In the genomic region with DNA sequence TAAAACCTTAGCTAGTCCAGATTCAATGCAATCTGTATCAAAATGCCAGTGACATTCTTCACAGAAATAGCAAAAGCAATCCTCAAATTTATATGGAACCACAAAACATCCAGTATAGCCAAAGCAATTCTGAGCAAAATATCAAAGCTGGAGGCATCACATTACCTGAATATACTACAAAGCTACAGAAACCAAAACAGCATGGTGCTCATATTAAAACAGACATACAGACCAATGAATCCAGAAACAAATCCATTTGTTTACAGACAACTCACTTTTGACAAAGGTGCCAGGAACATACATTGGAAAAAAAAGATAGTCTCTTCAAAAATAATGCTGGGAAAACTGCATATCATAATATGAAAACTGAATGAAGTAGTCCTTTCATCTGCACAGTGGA, we compare ENCODE assay signal across 26 cellular contexts. TPM values are rescaled to one million over a fixed set of nuclear protein-coding genes. Genes with fewer than 3 reads are reported as not detected.
A peak's percentile ranks its signal among the peaks of the same experiment; 100 is the strongest.
DNase-seq lines count a peak whose midpoint lies in the region; ATAC-seq, FAIRE-seq and TF ChIP-seq lines count a peak whose summit lies in the region.
"Had no signal": no experiment of that assay in that cellular context is flagged by ENCODE, and none has a peak within 500 bp of the region (broad histone marks: within the 10 kb centered on the region; RNA-seq: fewer than 3 reads in every experiment).

No MANE protein-coding gene starts in this region.

- no peaks in the 10 kb centered on the region for H4K20me1 ChIP-seq in HepG2 (ENCODE audit: insufficient read depth, low read length)

- H2AFZ ChIP-seq in HepG2 (ENCODE audit: low read length): no peak overlapping the region

- DNase-seq in activated T-cell treated with anti-CD3 and anti-CD28 coated beads, Interleukin-2, amount 50 U/mL, for 4 hours: no peak
- DNase-seq in activated T-cell treated with anti-CD3 and anti-CD28 coated beads, Interleukin-2, amount 50 U/mL, for 72 hours: no peak
- no peak for DNase-seq in activated CD8-positive, alpha-beta T cell treated with anti-CD3 and anti-CD28 coated beads, Interleukin-2, amount 10 ng/mL, durations not matched to agents 7 days and 5 days
- no peak for DNase-seq in effector memory CD8-positive, alpha-beta T cell
- DNase-seq in stimulated activated naive CD4-positive, alpha-beta T cell (lab: John Stamatoyannopoulos, UW): no peak
- DNase-seq in HepG2 (ENCODE audit: low spot score): no peak
- DNase-seq: AML-193, C1 segment of cervical spinal cord, GOT3, HCEC 1CT, IMR-90, MV-4-11, NCI-H1105 treated with DMSO at 0.1 percent for 48 hours, NCI-H1694, NCI-H2081, NCI-H446, NCI-H526 treated with DMSO at 0.1 percent for 48 hours had no signal

- TF ChIP-seq RAD21 in HepG2 (CRISPR knock-in tag; IDR thresholded peaks at IDR 0.05): no peak

- intact Hi-C loops in HepG2 (cut with micrococcal nuclease; ENCODE audit: unreplicated experiment): no loop called here

- POLR2A ChIA-PET in activated CD8-positive, alpha-beta T cell treated with anti-CD3 and anti-CD28 coated beads, Interleukin-2, amount 10 ng/mL, durations not matched to agents 7 days and 5 days (lab: Charles Lee): interaction anchor here (0.6 to 1.7 kb wide), 4 partner anchors 12 to 154 kb away, joined by 3 to 5 read pairs (median 3); no protein-coding TSS in a partner anchor
- POLR2A ChIA-PET in HepG2 (lab: Yijun Ruan, JAX): no interaction called here

- peaks cover 3% of the 10 kb centered on the region for H3K9me3 Mint-ChIP-seq in activated T-cell treated with anti-CD3 and anti-CD28 coated beads, Interleukin-2, amount 50 U/mL, for 4 hours
- no peaks in the 10 kb centered on the region for H3K9me3 Mint-ChIP-seq in activated T-cell treated with anti-CD3 and anti-CD28 coated beads, Interleukin-2, amount 50 U/mL, for 72 hours
- H3K9me3 Mint-ChIP-seq in activated CD8-positive, alpha-beta T cell treated with anti-CD3 and anti-CD28 coated beads, Interleukin-2, amount 10 ng/mL, durations not matched to agents 7 days and 5 days (ENCODE audit: insufficient read depth): no peaks in the 10 kb centered on the region
- H3K9me3 Mint-ChIP-seq in effector memory CD8-positive, alpha-beta T cell: no peaks in the 10 kb centered on the region

- no TSS peak for BruUV-seq in HepG2 (replicated peaks; lab: Mats Ljungman, UMichigan)

- H3K27ac Mint-ChIP-seq in activated T-cell treated with anti-CD3 and anti-CD28 coated beads, Interleukin-2, amount 50 U/mL, for 72 hours: no peak overlapping the region
- no peak overlapping the region for H3K27ac Mint-ChIP-seq in activated CD8-positive, alpha-beta T cell treated with anti-CD3 and anti-CD28 coated beads, Interleukin-2, amount 10 ng/mL, durations not matched to agents 7 days and 5 days
- peak overlapping the region in 1 of 2 donors; percentile 78 for H3K27ac Mint-ChIP-seq in effector memory CD8-positive, alpha-beta T cell

- no peaks in the 10 kb centered on the region for H3K36me3 ChIP-seq in HepG2 (replicated peaks in 1 of 2; ENCODE audit: control insufficient read depth in 1 of 2, insufficient read depth in 2 of 2, low read length in 2 of 2)
- H3K36me3 ChIP-seq: SJSA1 had no signal

- peak overlapping the region; percentile 10 for H3K4me3 Mint-ChIP-seq in activated T-cell treated with anti-CD3 and anti-CD28 coated beads, Interleukin-2, amount 50 U/mL, for 4 hours
- peak overlapping the region in 1 of 2 donors; percentile 52 for H3K4me3 Mint-ChIP-seq in activated T-cell treated with anti-CD3 and anti-CD28 coated beads, Interleukin-2, amount 50 U/mL, for 72 hours
- H3K4me3 Mint-ChIP-seq in activated CD8-positive, alpha-beta T cell treated with anti-CD3 and anti-CD28 coated beads, Interleukin-2, amount 10 ng/mL, durations not matched to agents 7 days and 5 days: peak overlapping the region; percentile 55
- peak overlapping the region; percentile 38 to 63 for H3K4me3 Mint-ChIP-seq in effector memory CD8-positive, alpha-beta T cell

- no peaks in the 10 kb centered on the region for H3K79me2 ChIP-seq in HepG2 (ENCODE audit: insufficient read depth, low read length)

- no peak overlapping the region for H3K27ac ChIP-seq in HepG2 (ENCODE audit: extremely low read length, insufficient read depth, low read length)
- H3K27ac ChIP-seq: SJSA1 had no signal

- TF ChIP-seq CTCF in HepG2 (CRISPR knock-in tag; IDR thresholded peaks at IDR 0.05): no peak

- H3K9me3 ChIP-seq in HepG2 (ENCODE audit: low read length): no peaks in the 10 kb centered on the region
- H3K9me3 ChIP-seq: SJSA1 had no signal

- ATAC-seq in activated T-cell treated with anti-CD3 and anti-CD28 coated beads, Interleukin-2, amount 50 U/mL, for 4 hours: no peak
- ATAC-seq in activated T-cell treated with anti-CD3 and anti-CD28 coated beads, Interleukin-2, amount 50 U/mL, for 72 hours (replicated peaks in 1 of 2): no peak
- no peak for ATAC-seq in activated CD8-positive, alpha-beta T cell treated with anti-CD3 and anti-CD28 coated beads, Interleukin-2, amount 10 ng/mL, durations not matched to agents 7 days and 5 days
- ATAC-seq in effector memory CD8-positive, alpha-beta T cell (replicated peaks): no peak
- ATAC-seq in HepG2 (no peak), GM18907 (IDR thresholded peaks at IDR 0.05; ENCODE audit: unreplicated experiment) (no peak)
- ATAC-seq: Right ventricle myocardium inferior had no signal

- CTCF ChIA-PET in activated CD8-positive, alpha-beta T cell treated with anti-CD3 and anti-CD28 coated beads, Interleukin-2, amount 10 ng/mL, durations not matched to agents 7 days and 5 days (lab: Charles Lee): interaction anchor here (0.9 to 1.2 kb wide), 2 partner anchors 10 to 13 kb away, joined by 3 to 5 read pairs; no protein-coding TSS in a partner anchor
- CTCF ChIA-PET in HepG2 (lab: Yijun Ruan, JAX; ENCODE audit: low intra/inter-chr PET ratio, low total read pairs): no interaction called here

- no peak for FAIRE-seq in HepG2 (lab: Jason Lieb, UNC)
- FAIRE-seq: G401.6, GM12892, HTR-8/SVneo had no signal

- peaks cover 10% of the 10 kb centered on the region for H3K27me3 Mint-ChIP-seq in activated T-cell treated with anti-CD3 and anti-CD28 coated beads, Interleukin-2, amount 50 U/mL, for 4 hours (ENCODE audit: low read depth)
- H3K27me3 Mint-ChIP-seq in activated T-cell treated with anti-CD3 and anti-CD28 coated beads, Interleukin-2, amount 50 U/mL, for 72 hours (ENCODE audit: low read depth): peaks cover 7% of the 10 kb centered on the region
- H3K27me3 Mint-ChIP-seq in activated CD8-positive, alpha-beta T cell treated with anti-CD3 and anti-CD28 coated beads, Interleukin-2, amount 10 ng/mL, durations not matched to agents 7 days and 5 days (ENCODE audit: low read depth): no peaks in the 10 kb centered on the region
- H3K27me3 Mint-ChIP-seq in effector memory CD8-positive, alpha-beta T cell: no peaks in the 10 kb centered on the region

- in situ Hi-C loops in HepG2 (cut with HindIII; ENCODE audit: extremely low pct_ligation_motif_present, low pct_unique_long_range_greater_than_20kb): no loop called here

- no peak overlapping the region for H3K9ac ChIP-seq in HepG2 (ENCODE audit: insufficient read depth, low read depth, low read length)

- no peak for TF ChIP-seq POLR2A in HepG2 (IDR thresholded peaks at IDR 0.05; ENCODE audit: insufficient read depth in 1 of 2, low read depth in 2 of 2, low read length in 2 of 2)

- no peaks in the 10 kb centered on the region for H3K4me1 ChIP-seq in HepG2 (ENCODE audit: insufficient read depth, low read length)
- H3K4me1 ChIP-seq: SJSA1 had no signal

- H3K4me2 ChIP-seq in HepG2 (ENCODE audit: low read depth, low read length): no peak overlapping the region

- no peaks in the 10 kb centered on the region for H3K27me3 ChIP-seq in HepG2 (ENCODE audit: control insufficient read depth in 1 of 2, insufficient read depth in 2 of 2, low read length in 2 of 2)
- H3K27me3 ChIP-seq: SJSA1 had no signal

- peaks cover 1% of the 10 kb centered on the region for H3K4me1 Mint-ChIP-seq in activated T-cell treated with anti-CD3 and anti-CD28 coated beads, Interleukin-2, amount 50 U/mL, for 4 hours (ENCODE audit: low read depth)
- peaks cover 11% of the 10 kb centered on the region for H3K4me1 Mint-ChIP-seq in activated T-cell treated with anti-CD3 and anti-CD28 coated beads, Interleukin-2, amount 50 U/mL, for 72 hours (ENCODE audit: low read depth)
- peaks cover 40% of the 10 kb centered on the region for H3K4me1 Mint-ChIP-seq in activated CD8-positive, alpha-beta T cell treated with anti-CD3 and anti-CD28 coated beads, Interleukin-2, amount 10 ng/mL, durations not matched to agents 7 days and 5 days (ENCODE audit: low read depth)
- H3K4me1 Mint-ChIP-seq in effector memory CD8-positive, alpha-beta T cell (ENCODE audit: low read depth in 2 of 2): peaks cover 22 to 23% of the 10 kb centered on the region in 2 donors

- H3K4me3 ChIP-seq in HepG2 (replicated peaks in 1 of 3; ENCODE audit: insufficient read depth in 1 of 3, low read depth in 2 of 3, low read length in 3 of 3): no peak overlapping the region
- H3K4me3 ChIP-seq: SJSA1 had no signal

- TF ChIP-seq EP300 in HepG2 (IDR thresholded peaks at IDR 0.05; ENCODE audit: low read depth in 2 of 2, low read length in 2 of 2) (no peak), HepG2 (CRISPR knock-in tag; IDR thresholded peaks at IDR 0.05; ENCODE audit: borderline replicate concordance) (no peak)

- no peaks in the 10 kb centered on the region for H3K36me3 Mint-ChIP-seq in activated T-cell treated with anti-CD3 and anti-CD28 coated beads, Interleukin-2, amount 50 U/mL, for 4 hours (ENCODE audit: insufficient read depth)
- peaks cover 2 to 8% of the 10 kb centered on the region in 2 donors for H3K36me3 Mint-ChIP-seq in activated T-cell treated with anti-CD3 and anti-CD28 coated beads, Interleukin-2, amount 50 U/mL, for 72 hours (ENCODE audit: insufficient read depth in 2 of 2)
- peaks cover 46% of the 10 kb centered on the region for H3K36me3 Mint-ChIP-seq in activated CD8-positive, alpha-beta T cell treated with anti-CD3 and anti-CD28 coated beads, Interleukin-2, amount 10 ng/mL, durations not matched to agents 7 days and 5 days (ENCODE audit: low read depth)
- H3K36me3 Mint-ChIP-seq in effector memory CD8-positive, alpha-beta T cell (ENCODE audit: insufficient read depth): peaks cover 42% of the 10 kb centered on the region

RNA-seq across cellular contexts. Expression of gene KLRC4, which starts 4.8 kb away (rescaled TPM):
- 1 to 10 TPM in 1 of 3 donors, under 1 TPM in 2; 0.78 to 1.1 (median 0.95) TPM for total RNA-seq in activated T-cell treated with anti-CD3 and anti-CD28 coated beads, Interleukin-2, amount 50 U/mL, for 4 hours
- 1 to 10 TPM; 6.1 to 7.1 TPM for total RNA-seq in activated T-cell treated with anti-CD3 and anti-CD28 coated beads, Interleukin-2, amount 50 U/mL, for 72 hours
- 1 to 10 TPM; 3.6 to 4.9 TPM for total RNA-seq in activated CD8-positive, alpha-beta T cell treated with anti-CD3 and anti-CD28 coated beads, Interleukin-2, amount 10 ng/mL, durations not matched to agents 7 days and 5 days
- total RNA-seq in HepG2 (2016; rRNA removed; fragmentation: Illumina TruSeq; extraction: Trizol): not detected in 2 replicates
- total RNA-seq in HepG2 (2016; cell fraction: cytosol; rRNA removed; fragmentation: Illumina TruSeq; extraction: Trizol; ENCODE audit: low read depth): not detected in 2 replicates
- not detected in 2 replicates for total RNA-seq in HepG2 (2016; cell fraction: insoluble cytoplasmic fraction; rRNA removed; fragmentation: Illumina TruSeq; extraction: Trizol)
- total RNA-seq in HepG2 (2016; cell fraction: membrane; rRNA removed; fragmentation: Illumina TruSeq; extraction: Trizol): not detected in 2 replicates
- not detected in 2 replicates for total RNA-seq in HepG2 (2016; cell fraction: nucleus; rRNA removed; fragmentation: Illumina TruSeq; extraction: Trizol)
- 0.09 TPM in 1 of 2 replicates, not detected in the other for polyA plus RNA-seq in HepG2 (2011; rRNA removed)
- polyA plus RNA-seq in HepG2 (2011; cell fraction: cytosol; rRNA removed): not detected in 2 replicates
- polyA plus RNA-seq in HepG2 (2011; cell fraction: nucleus; rRNA removed): 0.19 TPM in 1 of 2 replicates, not detected in the other
- polyA plus RNA-seq in HepG2 (2012): not detected in 2 replicates
- not detected in 2 replicates for polyA plus RNA-seq in HepG2 (2016; cell fraction: cytosol; fragmentation: Illumina TruSeq; extraction: Trizol; ENCODE audit: low read depth)
- polyA plus RNA-seq in HepG2 (2016; cell fraction: insoluble cytoplasmic fraction; fragmentation: Illumina TruSeq; extraction: Trizol; ENCODE audit: low read depth): not detected in 2 replicates
- not detected in 2 replicates for polyA plus RNA-seq in HepG2 (2016; cell fraction: membrane; fragmentation: Illumina TruSeq; extraction: Trizol; ENCODE audit: low read depth)
- not detected in 2 replicates for polyA plus RNA-seq in HepG2 (2016; cell fraction: nucleus; fragmentation: Illumina TruSeq; extraction: Trizol; ENCODE audit: insufficient read depth, low read depth)
- 3.4 TPM in 1 of 2 replicates, not detected in the other for polyA minus RNA-seq in HepG2 (2011; rRNA and poly(A)+ RNA removed; ENCODE audit: low replicate concordance)
- not detected in 2 replicates for polyA minus RNA-seq in HepG2 (2011; cell fraction: cytosol; rRNA and poly(A)+ RNA removed)
- polyA minus RNA-seq in HepG2 (2011; cell fraction: nucleus; rRNA and poly(A)+ RNA removed): 0.50 and 0.90 TPM in 2 replicates
- total RNA-seq: A172, Daoy, IMR-90, Right ventricle myocardium inferior, SJSA1 had no signal
- polyA plus RNA-seq: AG04450, IMR-90 had no signal

RNA-seq across cellular contexts. Expression of gene KLRK1, which starts 15.0 kb away (rescaled TPM):
- total RNA-seq in activated T-cell treated with anti-CD3 and anti-CD28 coated beads, Interleukin-2, amount 50 U/mL, for 4 hours: 10 to 100 TPM; 19.4 to 57.0 (median 55.4) TPM
- 10 to 100 TPM; 18.9 to 23.6 TPM for total RNA-seq in activated T-cell treated with anti-CD3 and anti-CD28 coated beads, Interleukin-2, amount 50 U/mL, for 72 hours
- total RNA-seq in activated CD8-positive, alpha-beta T cell treated with anti-CD3 and anti-CD28 coated beads, Interleukin-2, amount 10 ng/mL, durations not matched to agents 7 days and 5 days: 100 to 1,000 TPM; 117 to 123 TPM
- not detected in 2 replicates for total RNA-seq in HepG2 (2016; rRNA removed; fragmentation: Illumina TruSeq; extraction: Trizol)
- not detected in 2 replicates for total RNA-seq in HepG2 (2016; cell fraction: cytosol; rRNA removed; fragmentation: Illumina TruSeq; extraction: Trizol; ENCODE audit: low read depth)
- total RNA-seq in HepG2 (2016; cell fraction: insoluble cytoplasmic fraction; rRNA removed; fragmentation: Illumina TruSeq; extraction: Trizol): not detected in 2 replicates
- total RNA-seq in HepG2 (2016; cell fraction: membrane; rRNA removed; fragmentation: Illumina TruSeq; extraction: Trizol): not detected in 2 replicates
- not detected in 2 replicates for total RNA-seq in HepG2 (2016; cell fraction: nucleus; rRNA removed; fragmentation: Illumina TruSeq; extraction: Trizol)
- 0.07 TPM in 1 of 2 replicates, not detected in the other for polyA plus RNA-seq in HepG2 (2011; rRNA removed)
- 0.04 TPM in 1 of 2 replicates, not detected in the other for polyA plus RNA-seq in HepG2 (2011; cell fraction: cytosol; rRNA removed)
- polyA plus RNA-seq in HepG2 (2011; cell fraction: nucleus; rRNA removed): 0.13 and 0.29 TPM in 2 replicates
- 0.09 TPM in 1 of 2 replicates, not detected in the other for polyA plus RNA-seq in HepG2 (2012)
- not detected in 2 replicates for polyA plus RNA-seq in HepG2 (2016; cell fraction: cytosol; fragmentation: Illumina TruSeq; extraction: Trizol; ENCODE audit: low read depth)
- not detected in 2 replicates for polyA plus RNA-seq in HepG2 (2016; cell fraction: insoluble cytoplasmic fraction; fragmentation: Illumina TruSeq; extraction: Trizol; ENCODE audit: low read depth)
- polyA plus RNA-seq in HepG2 (2016; cell fraction: membrane; fragmentation: Illumina TruSeq; extraction: Trizol; ENCODE audit: low read depth): not detected in 2 replicates
- polyA plus RNA-seq in HepG2 (2016; cell fraction: nucleus; fragmentation: Illumina TruSeq; extraction: Trizol; ENCODE audit: insufficient read depth, low read depth): not detected in 2 replicates
- 72.8 TPM in 1 of 2 replicates, not detected in the other for polyA minus RNA-seq in HepG2 (2011; rRNA and poly(A)+ RNA removed; ENCODE audit: low replicate concordance)
- not detected in 2 replicates for polyA minus RNA-seq in HepG2 (2011; cell fraction: cytosol; rRNA and poly(A)+ RNA removed)
- polyA minus RNA-seq in HepG2 (2011; cell fraction: nucleus; rRNA and poly(A)+ RNA removed): not detected in 2 replicates
- total RNA-seq: A172, Daoy, IMR-90, SJSA1 had no signal
- polyA plus RNA-seq: AG04450, IMR-90 had no signal

RNA-seq across cellular contexts. Expression of gene KLRC3, which starts 15.6 kb away (rescaled TPM):
- under 1 TPM in 2 of 3 donors, not detected in 1; 0.46 to 0.47 TPM for total RNA-seq in activated T-cell treated with anti-CD3 and anti-CD28 coated beads, Interleukin-2, amount 50 U/mL, for 4 hours
- total RNA-seq in activated T-cell treated with anti-CD3 and anti-CD28 coated beads, Interleukin-2, amount 50 U/mL, for 72 hours: 1 to 10 TPM; 2.5 to 2.8 TPM
- total RNA-seq in activated CD8-positive, alpha-beta T cell treated with anti-CD3 and anti-CD28 coated beads, Interleukin-2, amount 10 ng/mL, durations not matched to agents 7 days and 5 days: 1 to 10 TPM; 1.3 to 2.1 TPM
- not detected in 2 replicates for total RNA-seq in HepG2 (2016; rRNA removed; fragmentation: Illumina TruSeq; extraction: Trizol)
- total RNA-seq in HepG2 (2016; cell fraction: cytosol; rRNA removed; fragmentation: Illumina TruSeq; extraction: Trizol; ENCODE audit: low read depth): not detected in 2 replicates
- not detected in 2 replicates for total RNA-seq in HepG2 (2016; cell fraction: insoluble cytoplasmic fraction; rRNA removed; fragmentation: Illumina TruSeq; extraction: Trizol)
- total RNA-seq in HepG2 (2016; cell fraction: membrane; rRNA removed; fragmentation: Illumina TruSeq; extraction: Trizol): not detected in 2 replicates
- total RNA-seq in HepG2 (2016; cell fraction: nucleus; rRNA removed; fragmentation: Illumina TruSeq; extraction: Trizol): not detected in 2 replicates
- not detected in 2 replicates for polyA plus RNA-seq in HepG2 (2011; rRNA removed)
- not detected in 2 replicates for polyA plus RNA-seq in HepG2 (2011; cell fraction: cytosol; rRNA removed)
- not detected in 2 replicates for polyA plus RNA-seq in HepG2 (2011; cell fraction: nucleus; rRNA removed)
- polyA plus RNA-seq in HepG2 (2012): not detected in 2 replicates
- polyA plus RNA-seq in HepG2 (2016; cell fraction: cytosol; fragmentation: Illumina TruSeq; extraction: Trizol; ENCODE audit: low read depth): not detected in 2 replicates
- polyA plus RNA-seq in HepG2 (2016; cell fraction: insoluble cytoplasmic fraction; fragmentation: Illumina TruSeq; extraction: Trizol; ENCODE audit: low read depth): not detected in 2 replicates
- not detected in 2 replicates for polyA plus RNA-seq in HepG2 (2016; cell fraction: membrane; fragmentation: Illumina TruSeq; extraction: Trizol; ENCODE audit: low read depth)
- not detected in 2 replicates for polyA plus RNA-seq in HepG2 (2016; cell fraction: nucleus; fragmentation: Illumina TruSeq; extraction: Trizol; ENCODE audit: insufficient read depth, low read depth)
- polyA minus RNA-seq in HepG2 (2011; rRNA and poly(A)+ RNA removed; ENCODE audit: low replicate concordance): 5.8 TPM in 1 of 2 replicates, not detected in the other
- polyA minus RNA-seq in HepG2 (2011; cell fraction: cytosol; rRNA and poly(A)+ RNA removed): not detected in 2 replicates
- polyA minus RNA-seq in HepG2 (2011; cell fraction: nucleus; rRNA and poly(A)+ RNA removed): not detected in 2 replicates
- total RNA-seq: A172, Daoy, IMR-90, Right ventricle myocardium inferior, SJSA1 had no signal
- polyA plus RNA-seq: AG04450, IMR-90 had no signal

RNA-seq across cellular contexts. Expression of gene KLRC2, which starts 31.0 kb away (rescaled TPM):
- under 1 TPM; 0.47 to 0.94 (median 0.71) TPM for total RNA-seq in activated T-cell treated with anti-CD3 and anti-CD28 coated beads, Interleukin-2, amount 50 U/mL, for 4 hours
- 1 to 10 TPM; 1.4 to 1.9 TPM for total RNA-seq in activated T-cell treated with anti-CD3 and anti-CD28 coated beads, Interleukin-2, amount 50 U/mL, for 72 hours
- total RNA-seq in activated CD8-positive, alpha-beta T cell treated with anti-CD3 and anti-CD28 coated beads, Interleukin-2, amount 10 ng/mL, durations not matched to agents 7 days and 5 days: 1 to 10 TPM; 1.6 to 1.7 TPM
- 0.20 TPM in 1 of 2 replicates, not detected in the other for total RNA-seq in HepG2 (2016; rRNA removed; fragmentation: Illumina TruSeq; extraction: Trizol)
- not detected in 2 replicates for total RNA-seq in HepG2 (2016; cell fraction: cytosol; rRNA removed; fragmentation: Illumina TruSeq; extraction: Trizol; ENCODE audit: low read depth)
- total RNA-seq in HepG2 (2016; cell fraction: insoluble cytoplasmic fraction; rRNA removed; fragmentation: Illumina TruSeq; extraction: Trizol): 0.28 and 0.33 TPM in 2 replicates
- total RNA-seq in HepG2 (2016; cell fraction: membrane; rRNA removed; fragmentation: Illumina TruSeq; extraction: Trizol): not detected in 2 replicates
- total RNA-seq in HepG2 (2016; cell fraction: nucleus; rRNA removed; fragmentation: Illumina TruSeq; extraction: Trizol): 0.37 TPM in 1 of 2 replicates, not detected in the other
- 0.22 and 0.49 TPM in 2 replicates for polyA plus RNA-seq in HepG2 (2011; rRNA removed)
- polyA plus RNA-seq in HepG2 (2011; cell fraction: cytosol; rRNA removed): 0.07 and 0.21 TPM in 2 replicates
- polyA plus RNA-seq in HepG2 (2011; cell fraction: nucleus; rRNA removed): 0.48 TPM in 1 of 2 replicates, not detected in the other
- not detected in 2 replicates for polyA plus RNA-seq in HepG2 (2012)
- polyA plus RNA-seq in HepG2 (2016; cell fraction: cytosol; fragmentation: Illumina TruSeq; extraction: Trizol; ENCODE audit: low read depth): 0.23 and 0.32 TPM in 2 replicates
- polyA plus RNA-seq in HepG2 (2016; cell fraction: insoluble cytoplasmic fraction; fragmentation: Illumina TruSeq; extraction: Trizol; ENCODE audit: low read depth): 0.66 TPM in 1 of 2 replicates, not detected in the other
- not detected in 2 replicates for polyA plus RNA-seq in HepG2 (2016; cell fraction: membrane; fragmentation: Illumina TruSeq; extraction: Trizol; ENCODE audit: low read depth)
- polyA plus RNA-seq in HepG2 (2016; cell fraction: nucleus; fragmentation: Illumina TruSeq; extraction: Trizol; ENCODE audit: insufficient read depth, low read depth): not detected in 2 replicates
- 0.68 and 15.1 TPM in 2 replicates for polyA minus RNA-seq in HepG2 (2011; rRNA and poly(A)+ RNA removed; ENCODE audit: low replicate concordance)
- 1.2 and 1.7 TPM in 2 replicates for polyA minus RNA-seq in HepG2 (2011; cell fraction: cytosol; rRNA and poly(A)+ RNA removed)
- polyA minus RNA-seq in HepG2 (2011; cell fraction: nucleus; rRNA and poly(A)+ RNA removed): 1.1 and 2.6 TPM in 2 replicates
- total RNA-seq: A172, IMR-90, Right ventricle myocardium inferior, SJSA1 had no signal
- polyA plus RNA-seq: AG04450, IMR-90 had no signal

RNA-seq across cellular contexts. Expression of gene KLRC1, which starts 48.4 kb away (rescaled TPM):
- 1 to 10 TPM in 2 of 3 donors, under 1 TPM in 1; 0.86 to 5.0 (median 1.5) TPM for total RNA-seq in activated T-cell treated with anti-CD3 and anti-CD28 coated beads, Interleukin-2, amount 50 U/mL, for 4 hours
- 1 to 10 TPM; 3.1 to 9.0 TPM for total RNA-seq in activated T-cell treated with anti-CD3 and anti-CD28 coated beads, Interleukin-2, amount 50 U/mL, for 72 hours
- 1 to 10 TPM; 4.9 to 5.0 TPM for total RNA-seq in activated CD8-positive, alpha-beta T cell treated with anti-CD3 and anti-CD28 coated beads, Interleukin-2, amount 10 ng/mL, durations not matched to agents 7 days and 5 days
- not detected in 2 replicates for total RNA-seq in HepG2 (2016; rRNA removed; fragmentation: Illumina TruSeq; extraction: Trizol)
- not detected in 2 replicates for total RNA-seq in HepG2 (2016; cell fraction: cytosol; rRNA removed; fragmentation: Illumina TruSeq; extraction: Trizol; ENCODE audit: low read depth)
- total RNA-seq in HepG2 (2016; cell fraction: insoluble cytoplasmic fraction; rRNA removed; fragmentation: Illumina TruSeq; extraction: Trizol): not detected in 2 replicates
- total RNA-seq in HepG2 (2016; cell fraction: membrane; rRNA removed; fragmentation: Illumina TruSeq; extraction: Trizol): not detected in 2 replicates
- not detected in 2 replicates for total RNA-seq in HepG2 (2016; cell fraction: nucleus; rRNA removed; fragmentation: Illumina TruSeq; extraction: Trizol)
- polyA plus RNA-seq in HepG2 (2011; rRNA removed): not detected in 2 replicates
- not detected in 2 replicates for polyA plus RNA-seq in HepG2 (2011; cell fraction: cytosol; rRNA removed)
- polyA plus RNA-seq in HepG2 (2011; cell fraction: nucleus; rRNA removed): not detected in 2 replicates
- polyA plus RNA-seq in HepG2 (2012): not detected in 2 replicates
- not detected in 2 replicates for polyA plus RNA-seq in HepG2 (2016; cell fraction: cytosol; fragmentation: Illumina TruSeq; extraction: Trizol; ENCODE audit: low read depth)
- not detected in 2 replicates for polyA plus RNA-seq in HepG2 (2016; cell fraction: insoluble cytoplasmic fraction; fragmentation: Illumina TruSeq; extraction: Trizol; ENCODE audit: low read depth)
- not detected in 2 replicates for polyA plus RNA-seq in HepG2 (2016; cell fraction: membrane; fragmentation: Illumina TruSeq; extraction: Trizol; ENCODE audit: low read depth)
- not detected in 2 replicates for polyA plus RNA-seq in HepG2 (2016; cell fraction: nucleus; fragmentation: Illumina TruSeq; extraction: Trizol; ENCODE audit: insufficient read depth, low read depth)
- polyA minus RNA-seq in HepG2 (2011; rRNA and poly(A)+ RNA removed; ENCODE audit: low replicate concordance): 0.28 TPM in 1 of 2 replicates, not detected in the other
- not detected in 2 replicates for polyA minus RNA-seq in HepG2 (2011; cell fraction: cytosol; rRNA and poly(A)+ RNA removed)
- not detected in 2 replicates for polyA minus RNA-seq in HepG2 (2011; cell fraction: nucleus; rRNA and poly(A)+ RNA removed)
- total RNA-seq: A172, Daoy, IMR-90, Right ventricle myocardium inferior, SJSA1 had no signal
- polyA plus RNA-seq: AG04450, IMR-90 had no signal

Comparison
In these comparisons a context has a peak if more than half of its experiments do, and no peak if none do; other contexts are left out.
1. RNA of gene KLRK1, which starts 15.0 kb away (total RNA-seq): 117 to 123 TPM in activated CD8-positive, alpha-beta T cell treated with anti-CD3 and anti-CD28 coated beads, Interleukin-2, amount 10 ng/mL, durations not matched to agents 7 days and 5 days, 19.4 to 57.0 TPM in activated T-cell treated with anti-CD3 and anti-CD28 coated beads, Interleukin-2, amount 50 U/mL, for 4 hours and 18.9 to 23.6 TPM in activated T-cell treated with anti-CD3 and anti-CD28 coated beads, Interleukin-2, amount 50 U/mL, for 72 hours; not detected in HepG2; every median in the first group is over 10 times any median in the second.